In genomic region chr16:50806099-50807062, GRCh38 we compare ENCODE assay signal across 8 cellular contexts.
DNase-seq lines count a peak whose midpoint lies in the region; ATAC-seq and TF ChIP-seq lines count a peak whose summit lies in the region.

No MANE protein-coding gene starts in this region.

- H3K27ac Mint-ChIP-seq in Calu3 (ENCODE audit: unreplicated experiment), result no peak overlapping the region

- peak; percentile 83 for DNase-seq in Calu3
- DNase-seq in HUDEP-2 (lab: John Stamatoyannopoulos, UW; ENCODE audit: unreplicated experiment in 76 of 76), result peak in 74 of 76 experiments; percentile 15 to 85 (median 60)
- peak; percentile 91 for DNase-seq in NOMO-1 treated with DMSO at 0.1 percent for 48 hours (lab: John Stamatoyannopoulos, UW; ENCODE audit: unreplicated experiment)
- peak; percentile 81 for DNase-seq in activated CD8-positive, alpha-beta memory T cell treated with anti-CD3 and anti-CD28 coated beads, Interleukin-2, amount 50 U/mL, for 4 hours
- peak; percentile 90 for DNase-seq in epithelial cell of esophagus (ENCODE audit: low read depth)
- peak; percentile 89 for DNase-seq in middle frontal gyrus (ENCODE audit: extremely low spot score, low spot score)
- DNase-seq in stimulated activated CD8-positive, alpha-beta memory T cell treated with anti-CD3 and anti-CD28 coated beads, Interleukin-2, amount 100 ng/mL, for 48 hours (ENCODE audit: low read depth in 2 of 2), result peak; percentile 58 to 70

- no peaks in the 10 kb centered on the region for H3K9me3 Mint-ChIP-seq in Calu3 (ENCODE audit: low read depth, unreplicated experiment)

- TF ChIP-seq CTCF in Calu3 (IDR thresholded peaks at IDR 0.05; ENCODE audit: unreplicated experiment) (peak; percentile 83), epithelial cell of esophagus (IDR thresholded peaks at IDR 0.05; ENCODE audit: insufficient read depth, low read depth, low read length, missing control alignments) (peak; percentile 75)

- peak overlapping the region; percentile 37 for H3K4me3 Mint-ChIP-seq in Calu3 (ENCODE audit: low read depth, unreplicated experiment)

- peak overlapping the region; percentile 20 for H3K4me3 ChIP-seq in epithelial cell of esophagus (ENCODE audit: low read length)

- ATAC-seq in GM21423 (IDR thresholded peaks at IDR 0.05; ENCODE audit: unreplicated experiment), result peak; percentile 78

- CTCF ChIA-PET in Calu3 (lab: Charles Lee), result interaction anchor here (0.5 to 1.8 kb wide), 54 partner anchors 8 to 1177 kb away, joined by 3 to 70 read pairs (median 4); partner anchors contain the start of genes CNEP1R1 and CYLD

- peaks cover 5% of the 10 kb centered on the region for H3K4me1 Mint-ChIP-seq in Calu3 (ENCODE audit: low read depth, unreplicated experiment)

- H3K36me3 Mint-ChIP-seq in Calu3 (ENCODE audit: insufficient read depth, unreplicated experiment), result no peaks in the 10 kb centered on the region

- no TSS peak for BruUV-seq in Calu3 (replicated peaks; lab: Mats Ljungman, UMichigan)

- peaks cover 37% of the 10 kb centered on the region for H3K27me3 Mint-ChIP-seq in Calu3 (ENCODE audit: unreplicated experiment)

- intact Hi-C loops in Calu3 (cut with micrococcal nuclease; ENCODE audit: unreplicated experiment), result loop anchor here (1.0 to 5.0 kb wide), 4 partner anchors 135 to 432 kb away; partner anchors contain the start of gene NKD1

Comparison
In these comparisons a context has a peak if more than half of its experiments do, and no peak if none do; other contexts are left out.
1. Peak in every context shown above with its lines: DNase-seq, ATAC-seq and H3K4me3 ChIP-seq.